In genomic region chr7:75866497-75867389, GRCh38 we compare ENCODE assay signal across 1 cellular context.
TF ChIP-seq lines count a peak whose summit lies in the region.

No MANE protein-coding gene starts in this region.

TF ChIP-seq in K562, 482 proteins besides CTCF, POLR2A, EP300 and RAD21 (continued from another document and continues in another):
- peak; percentile 84; the same call in 1 of the 2 replicates for TF ChIP-seq CREB3L1 (IDR thresholded peaks at IDR 0.05; ENCODE audit: borderline replicate concordance, low read depth)
- no peak for TF ChIP-seq ZNF518B (CRISPR knock-in tag; IDR thresholded peaks at IDR 0.05)
- no peak for TF ChIP-seq ZNF277 (CRISPR knock-in tag; IDR thresholded peaks at IDR 0.05; ENCODE audit: borderline replicate concordance)
- no peak for TF ChIP-seq ZNF197 (CRISPR knock-in tag; IDR thresholded peaks at IDR 0.05; ENCODE audit: low read depth)
- no peak for TF ChIP-seq RBM17 (IDR thresholded peaks at IDR 0.05; ENCODE audit: borderline replicate concordance, low read depth, low read length)
- TF ChIP-seq CREB5 (CRISPR knock-in tag; IDR thresholded peaks at IDR 0.05): no peak
- TF ChIP-seq DPF2 (IDR thresholded peaks at IDR 0.05): peak; percentile 95
- 0 out of 2 replicates have a peak, but pooled peaks have one; percentile 42 for TF ChIP-seq ZBTB1 (CRISPR knock-in tag; IDR thresholded peaks at IDR 0.05; ENCODE audit: borderline replicate concordance, low read depth)
- TF ChIP-seq BHLHE40 (IDR thresholded peaks at IDR 0.05; ENCODE audit: low read length): peak; percentile 50
- TF ChIP-seq EWSR1 (IDR thresholded peaks at IDR 0.05; ENCODE audit: borderline replicate concordance, low read depth, partially characterized antibody): no peak
- TF ChIP-seq E2F1 (CRISPR knock-in tag; IDR thresholded peaks at IDR 0.05): peak; percentile 45; the same call in 1 of the 2 replicates
- peak; percentile 56 for TF ChIP-seq POLR2G (IDR thresholded peaks at IDR 0.05; ENCODE audit: low read depth, low read length)
- TF ChIP-seq SREBF1 (IDR thresholded peaks at IDR 0.05; ENCODE audit: borderline replicate concordance, low read depth, low read length): no peak
- no peak for TF ChIP-seq ZNF23 (CRISPR knock-in tag; IDR thresholded peaks at IDR 0.05)
- TF ChIP-seq TCFL5 (CRISPR knock-in tag; conservative IDR thresholded peaks at IDR 0.05): no peak
- 0 out of 2 replicates have a peak, but pooled peaks have one; percentile 53 for TF ChIP-seq MEF2D (tag; conservative IDR thresholded peaks at IDR 0.05; ENCODE audit: low read depth)
- TF ChIP-seq LEF1 (IDR thresholded peaks at IDR 0.05): peak; percentile 52; the same call in 1 of the 2 replicates
- no peak for TF ChIP-seq HINFP (tag; conservative IDR thresholded peaks at IDR 0.05; ENCODE audit: low read depth)
- TF ChIP-seq KLF1 (tag; IDR thresholded peaks at IDR 0.05): no peak
- TF ChIP-seq PRMT5 (CRISPR knock-in tag; IDR thresholded peaks at IDR 0.05): no peak
- TF ChIP-seq KAT7 (CRISPR knock-in tag; IDR thresholded peaks at IDR 0.05; ENCODE audit: borderline replicate concordance): no peak
- peak; percentile 65 for TF ChIP-seq SOX6 (IDR thresholded peaks at IDR 0.05)
- peak; percentile 31 for TF ChIP-seq HMGN3 (IDR thresholded peaks at IDR 0.05; ENCODE audit: borderline replicate concordance, extremely low read depth, insufficient read length, low read depth, low read length)
- no peak; the same call in 1 of the 2 replicates for TF ChIP-seq CBX5 (IDR thresholded peaks at IDR 0.05; ENCODE audit: borderline replicate concordance, low read depth)
- peak; percentile 50; the same call in 1 of the 2 replicates for TF ChIP-seq MYC (IDR thresholded peaks at IDR 0.05; ENCODE audit: low read depth, low read length)
- TF ChIP-seq MYC (CRISPR knock-in tag; IDR thresholded peaks at IDR 0.05; ENCODE audit: borderline replicate concordance, low read depth): no peak
- TF ChIP-seq SIN3A (IDR thresholded peaks at IDR 0.05; ENCODE audit: borderline replicate concordance in 2 of 2, control insufficient read depth in 1 of 2, low read depth in 2 of 2, low read length in 2 of 2): peak in 1 of 2 experiments; percentile 72; a peak in 1 of 4 replicates
- TF ChIP-seq TEAD2 (tag; IDR thresholded peaks at IDR 0.05): no peak
- peak; percentile 88; the same call in 1 of the 2 replicates for TF ChIP-seq NBN (IDR thresholded peaks at IDR 0.05; ENCODE audit: low read depth)
- TF ChIP-seq TEAD1 (CRISPR knock-in tag; IDR thresholded peaks at IDR 0.05): peak in 1 of 2 experiments; percentile 57; a peak in 1 of 4 replicates
- 0 out of 2 replicates have a peak, but pooled peaks have one; percentile 13 for TF ChIP-seq ZNF740 (CRISPR knock-in tag; IDR thresholded peaks at IDR 0.05)
- no peak for TF ChIP-seq ZNF740 (tag; IDR thresholded peaks at IDR 0.05)
- TF ChIP-seq TCF3 (CRISPR knock-in tag; IDR thresholded peaks at IDR 0.05): peak; percentile 66
- TF ChIP-seq SMARCA5 (IDR thresholded peaks at IDR 0.05): peak; percentile 62; the same call in 1 of the 2 replicates
- peak; percentile 96 for TF ChIP-seq ARID2 (IDR thresholded peaks at IDR 0.05)
- TF ChIP-seq MEIS2 (IDR thresholded peaks at IDR 0.05; ENCODE audit: partially characterized antibody): peak; percentile 79
- TF ChIP-seq ZNF174 (CRISPR knock-in tag; IDR thresholded peaks at IDR 0.05): no peak
- TF ChIP-seq CBFB (CRISPR knock-in tag; IDR thresholded peaks at IDR 0.05): peak; percentile 6; the same call in 1 of the 2 replicates
- TF ChIP-seq CBFA2T2 (conservative IDR thresholded peaks at IDR 0.05): peak; percentile 69
- TF ChIP-seq NFXL1 (CRISPR knock-in tag; IDR thresholded peaks at IDR 0.05): no peak
- no peak for TF ChIP-seq NR0B1 (IDR thresholded peaks at IDR 0.05; ENCODE audit: partially characterized antibody)
- TF ChIP-seq RCOR1 (IDR thresholded peaks at IDR 0.05; ENCODE audit: borderline replicate concordance in 1 of 2, low read depth in 2 of 2, low read length in 2 of 2): peak; percentile 59 to 92; a peak in 2 of 4 replicates
- peak; percentile 36; the same call in 1 of the 2 replicates for TF ChIP-seq ZKSCAN8 (CRISPR knock-in tag; IDR thresholded peaks at IDR 0.05)
- no peak for TF ChIP-seq RBM34 (IDR thresholded peaks at IDR 0.05; ENCODE audit: borderline replicate concordance, insufficient read depth, low read length)
- peak; percentile 94 for TF ChIP-seq CC2D1A (IDR thresholded peaks at IDR 0.05)
- peak; percentile 79 for TF ChIP-seq SMARCE1 (IDR thresholded peaks at IDR 0.05)
- 0 out of 2 replicates have a peak, but pooled peaks have one; percentile 20 for TF ChIP-seq HCFC1 (IDR thresholded peaks at IDR 0.05; ENCODE audit: low read depth, low read length)
- TF ChIP-seq HDAC8 (tag; IDR thresholded peaks at IDR 0.05): no peak
- TF ChIP-seq TAL1 (IDR thresholded peaks at IDR 0.05): peak; percentile 68
- no peak for TF ChIP-seq ZNF77 (CRISPR knock-in tag; IDR thresholded peaks at IDR 0.05)
- 0 out of 2 replicates have a peak, but pooled peaks have one; percentile 21 for TF ChIP-seq THAP12 (CRISPR knock-in tag; IDR thresholded peaks at IDR 0.05)
- no peak for TF ChIP-seq CGGBP1 (CRISPR knock-in tag; IDR thresholded peaks at IDR 0.05)
- 0 out of 2 replicates have a peak, but pooled peaks have one; percentile 16 for TF ChIP-seq ZNF175 (CRISPR knock-in tag; IDR thresholded peaks at IDR 0.05; ENCODE audit: low read depth)
- TF ChIP-seq CEBPB (tag; IDR thresholded peaks at IDR 0.05): peak; percentile 99
- no peak for TF ChIP-seq GABPA (tag; conservative IDR thresholded peaks at IDR 0.05; ENCODE audit: low read depth)
